ENCODE assay signal across 11 cellular contexts in the genomic region with DNA sequence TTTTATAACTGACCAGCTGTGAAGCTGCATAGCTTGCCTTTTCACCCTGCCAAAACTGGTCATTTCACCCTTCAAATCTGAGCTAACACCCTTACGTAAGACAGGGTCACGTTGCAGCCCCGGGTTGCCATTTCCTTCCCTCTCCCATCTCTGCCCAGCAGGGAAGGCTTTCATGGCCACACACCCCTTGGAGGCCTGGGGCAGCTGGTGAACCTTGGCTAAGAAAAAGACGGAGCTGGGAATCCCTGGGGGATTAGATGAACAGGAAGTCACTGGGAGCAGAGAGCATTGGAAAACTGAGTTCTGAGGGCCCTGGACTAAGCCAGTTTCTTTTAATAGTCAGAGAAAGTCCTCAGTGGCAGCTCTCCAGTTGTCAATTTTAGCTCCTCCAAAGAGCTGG.
A peak's percentile ranks its signal among the peaks of the same experiment; 100 is the strongest.
DNase-seq lines count a peak whose midpoint lies in the region; ATAC-seq and TF ChIP-seq lines count a peak whose summit lies in the region.
"Had no signal": no experiment of that assay in that cellular context is flagged by ENCODE, and none has a peak within 500 bp of the region (broad histone marks: within the 10 kb centered on the region; RNA-seq: fewer than 3 reads in every experiment).

No MANE protein-coding gene starts in this region.

- intact Hi-C loops in vagina (cut with DNase I), result no loop called here
- intact Hi-C loops in activated T-helper 2 cell treated with anti-CD3 and anti-CD28 coated beads, Interferon-gamma antibody, Interleukin-2, Interleukin-4, amounts not matched to agents 10 μg/mL and 5 μg/mL and 100 μg/mL, durations not matched to agents 14 hours and 24 hours and 36 hours (cut with micrococcal nuclease), result no loop called here

- no peak for TF ChIP-seq CTCF in foreskin fibroblast (IDR thresholded peaks at IDR 0.05; ENCODE audit: low read depth, low read length)
- no peak for TF ChIP-seq CTCF in vagina (IDR thresholded peaks at IDR 0.05)

- H3K4me1 ChIP-seq in muscle layer of duodenum (ENCODE audit: control insufficient read depth in 1 of 2, insufficient read depth in 2 of 2, low read length in 2 of 2), result peaks cover 0 to 29% of the 10 kb centered on the region in 2 donors
- H3K4me1 ChIP-seq in vagina, result no peaks in the 10 kb centered on the region

- TF ChIP-seq POLR2A in vagina (IDR thresholded peaks at IDR 0.05), result no peak

- peaks cover 5% of the 10 kb centered on the region for H3K27me3 Mint-ChIP-seq in activated T-helper 2 cell treated with anti-CD3 and anti-CD28 coated beads, Interferon-gamma antibody, Interleukin-2, Interleukin-4, amounts not matched to agents 10 μg/mL and 5 μg/mL and 100 μg/mL, durations not matched to agents 14 hours and 24 hours and 36 hours (ENCODE audit: low read depth)
- peaks cover 6% of the 10 kb centered on the region for H3K27me3 Mint-ChIP-seq in activated T-cell treated with anti-CD3 and anti-CD28 coated beads, Interleukin-2, amount 50 U/mL, for 72 hours (ENCODE audit: low read depth)

- ATAC-seq in GM21515 (IDR thresholded peaks at IDR 0.05; ENCODE audit: unreplicated experiment), result no peak
- ATAC-seq in activated T-cell treated with anti-CD3 and anti-CD28 coated beads, Interleukin-2, amount 50 U/mL, for 72 hours (replicated peaks in 1 of 2), result no peak
- ATAC-seq: K562 had no signal

- H3K4me3 Mint-ChIP-seq in activated T-helper 2 cell treated with anti-CD3 and anti-CD28 coated beads, Interferon-gamma antibody, Interleukin-2, Interleukin-4, amounts not matched to agents 10 μg/mL and 5 μg/mL and 100 μg/mL, durations not matched to agents 14 hours and 24 hours and 36 hours (ENCODE audit: low read depth), result no peak overlapping the region
- H3K4me3 Mint-ChIP-seq in activated T-cell treated with anti-CD3 and anti-CD28 coated beads, Interleukin-2, amount 50 U/mL, for 72 hours, result no peak overlapping the region

- H3K27me3 ChIP-seq in muscle layer of duodenum (ENCODE audit: low read depth, low read length), result no peaks in the 10 kb centered on the region
- H3K27me3 ChIP-seq in vagina, result no peaks in the 10 kb centered on the region

- H3K9me3 ChIP-seq in muscle layer of duodenum (ENCODE audit: control insufficient read depth in 1 of 2, low read length in 2 of 2) (no peaks in the 10 kb centered on the region), vagina (no peaks in the 10 kb centered on the region)

- H3K27ac ChIP-seq in muscle layer of duodenum (ENCODE audit: low read length) (peak overlapping the region; percentile 25), vagina (peak overlapping the region; percentile 62)
- H3K27ac ChIP-seq: skin epidermis had no signal

- H3K36me3 Mint-ChIP-seq in activated T-helper 2 cell treated with anti-CD3 and anti-CD28 coated beads, Interferon-gamma antibody, Interleukin-2, Interleukin-4, amounts not matched to agents 10 μg/mL and 5 μg/mL and 100 μg/mL, durations not matched to agents 14 hours and 24 hours and 36 hours (ENCODE audit: low read depth), result no peaks in the 10 kb centered on the region
- no peaks in the 10 kb centered on the region for H3K36me3 Mint-ChIP-seq in activated T-cell treated with anti-CD3 and anti-CD28 coated beads, Interleukin-2, amount 50 U/mL, for 72 hours (ENCODE audit: insufficient read depth in 2 of 2)

- H3K9me3 Mint-ChIP-seq in activated T-helper 2 cell treated with anti-CD3 and anti-CD28 coated beads, Interferon-gamma antibody, Interleukin-2, Interleukin-4, amounts not matched to agents 10 μg/mL and 5 μg/mL and 100 μg/mL, durations not matched to agents 14 hours and 24 hours and 36 hours, result no peaks in the 10 kb centered on the region
- no peaks in the 10 kb centered on the region for H3K9me3 Mint-ChIP-seq in activated T-cell treated with anti-CD3 and anti-CD28 coated beads, Interleukin-2, amount 50 U/mL, for 72 hours

- DNase-seq in SKM-1 treated with dmso at 0.1 percent for 144 hours (lab: John Stamatoyannopoulos, UW; ENCODE audit: unreplicated experiment) (peak; percentile 5), SKM-1 (lab: John Stamatoyannopoulos, UW; ENCODE audit: unreplicated experiment) (no peak), foreskin fibroblast (peak; percentile 6 to 18), vagina (ENCODE audit: extremely low spot score in 2 of 2) (no peak)
- DNase-seq in activated T-helper 2 cell treated with anti-CD3 and anti-CD28 coated beads, Interferon-gamma antibody, Interleukin-2, Interleukin-4, amounts not matched to agents 10 μg/mL and 5 μg/mL and 100 μg/mL, durations not matched to agents 14 hours and 24 hours and 36 hours (ENCODE audit: low spot score), result no peak
- no peak for DNase-seq in activated T-cell treated with anti-CD3 and anti-CD28 coated beads, Interleukin-2, amount 50 U/mL, for 72 hours
- DNase-seq: NCI-H774 had no signal

- no peaks in the 10 kb centered on the region for H3K4me1 Mint-ChIP-seq in activated T-helper 2 cell treated with anti-CD3 and anti-CD28 coated beads, Interferon-gamma antibody, Interleukin-2, Interleukin-4, amounts not matched to agents 10 μg/mL and 5 μg/mL and 100 μg/mL, durations not matched to agents 14 hours and 24 hours and 36 hours (ENCODE audit: low read depth)
- H3K4me1 Mint-ChIP-seq in activated T-cell treated with anti-CD3 and anti-CD28 coated beads, Interleukin-2, amount 50 U/mL, for 72 hours (ENCODE audit: low read depth), result no peaks in the 10 kb centered on the region

- H3K27ac Mint-ChIP-seq in activated T-helper 2 cell treated with anti-CD3 and anti-CD28 coated beads, Interferon-gamma antibody, Interleukin-2, Interleukin-4, amounts not matched to agents 10 μg/mL and 5 μg/mL and 100 μg/mL, durations not matched to agents 14 hours and 24 hours and 36 hours, result no peak overlapping the region
- H3K27ac Mint-ChIP-seq in activated T-cell treated with anti-CD3 and anti-CD28 coated beads, Interleukin-2, amount 50 U/mL, for 72 hours, result no peak overlapping the region

- no peak overlapping the region for H3K4me3 ChIP-seq in foreskin fibroblast (ENCODE audit: low read depth in 1 of 2, low read length in 2 of 2)
- no peak overlapping the region for H3K4me3 ChIP-seq in muscle layer of duodenum (ENCODE audit: low read depth in 1 of 2, low read length in 2 of 2)
- no peak overlapping the region for H3K4me3 ChIP-seq in vagina
- H3K4me3 ChIP-seq: K562, skin epidermis had no signal

- H3K36me3 ChIP-seq in muscle layer of duodenum (ENCODE audit: control insufficient read depth in 1 of 2, insufficient read depth in 2 of 2, low read length in 2 of 2) (peaks cover 0 to 4% of the 10 kb centered on the region in 2 donors), vagina (no peaks in the 10 kb centered on the region)

Comparison
In these comparisons a context has a peak if more than half of its experiments do, and no peak if none do; other contexts are left out.
1. DNase-seq: peak in SKM-1 treated with dmso at 0.1 percent for 144 hours (single experiment) and foreskin fibroblast (2 of 2); none in SKM-1 (single experiment), vagina (0 of 2), activated T-helper 2 cell treated with anti-CD3 and anti-CD28 coated beads, Interferon-gamma antibody, Interleukin-2, Interleukin-4, amounts not matched to agents 10 μg/mL and 5 μg/mL and 100 μg/mL, durations not matched to agents 14 hours and 24 hours and 36 hours (single experiment) and activated T-cell treated with anti-CD3 and anti-CD28 coated beads, Interleukin-2, amount 50 U/mL, for 72 hours (0 of 2).